Comparison of ENCODE assay signal across 1 cellular context in genomic region chr10:91242940-91243339, GRCh38.
TF ChIP-seq lines count a peak whose summit lies in the region.

No MANE protein-coding gene starts in this region.

TF ChIP-seq in IMR-90, 13 proteins besides CTCF, POLR2A, EP300 and RAD21 (continued from another document):
- TF ChIP-seq, protein P1, sequence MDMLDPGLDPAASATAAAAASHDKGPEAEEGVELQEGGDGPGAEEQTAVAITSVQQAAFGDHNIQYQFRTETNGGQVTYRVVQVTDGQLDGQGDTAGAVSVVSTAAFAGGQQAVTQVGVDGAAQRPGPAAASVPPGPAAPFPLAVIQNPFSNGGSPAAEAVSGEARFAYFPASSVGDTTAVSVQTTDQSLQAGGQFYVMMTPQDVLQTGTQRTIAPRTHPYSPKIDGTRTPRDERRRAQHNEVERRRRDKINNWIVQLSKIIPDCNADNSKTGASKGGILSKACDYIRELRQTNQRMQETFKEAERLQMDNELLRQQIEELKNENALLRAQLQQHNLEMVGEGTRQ (IDR thresholded peaks at IDR 0.05; ENCODE audit: low read depth, low read length) = no peak
- TF ChIP-seq RCOR1 (IDR thresholded peaks at IDR 0.05; ENCODE audit: insufficient replicate concordance, low read length) (no peak), BHLHE40 (IDR thresholded peaks at IDR 0.05; ENCODE audit: low read depth, low read length) (no peak), FOS (IDR thresholded peaks at IDR 0.05; ENCODE audit: low read depth, low read length) (no peak), CHD1 (IDR thresholded peaks at IDR 0.05; ENCODE audit: low read depth, low read length) (no peak), MXI1 (IDR thresholded peaks at IDR 0.05; ENCODE audit: borderline replicate concordance, low read depth, low read length) (no peak), MAZ (IDR thresholded peaks at IDR 0.05; ENCODE audit: borderline replicate concordance, low read depth, low read length) (no peak), MAFK (IDR thresholded peaks at IDR 0.05; ENCODE audit: low read depth, low read length) (no peak), NFE2L2 (IDR thresholded peaks at IDR 0.05; ENCODE audit: low read depth, low read length) (no peak), CEBPB (IDR thresholded peaks at IDR 0.05; ENCODE audit: low read depth, low read length) (no peak), SMC3 (IDR thresholded peaks at IDR 0.05; ENCODE audit: low read depth, low read length) (no peak)
- TF ChIP-seq, protein P2, sequence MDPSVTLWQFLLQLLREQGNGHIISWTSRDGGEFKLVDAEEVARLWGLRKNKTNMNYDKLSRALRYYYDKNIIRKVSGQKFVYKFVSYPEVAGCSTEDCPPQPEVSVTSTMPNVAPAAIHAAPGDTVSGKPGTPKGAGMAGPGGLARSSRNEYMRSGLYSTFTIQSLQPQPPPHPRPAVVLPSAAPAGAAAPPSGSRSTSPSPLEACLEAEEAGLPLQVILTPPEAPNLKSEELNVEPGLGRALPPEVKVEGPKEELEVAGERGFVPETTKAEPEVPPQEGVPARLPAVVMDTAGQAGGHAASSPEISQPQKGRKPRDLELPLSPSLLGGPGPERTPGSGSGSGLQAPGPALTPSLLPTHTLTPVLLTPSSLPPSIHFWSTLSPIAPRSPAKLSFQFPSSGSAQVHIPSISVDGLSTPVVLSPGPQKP (IDR thresholded peaks at IDR 0.05; ENCODE audit: borderline replicate concordance, low read depth, low read length) = no peak
